8 cellular contexts compared by ENCODE assay signal in genomic region chr5:171907731-171908343, GRCh38.
A peak's percentile ranks its signal among the peaks of the same experiment; 100 is the strongest.
DNase-seq lines count a peak whose midpoint lies in the region; ATAC-seq and TF ChIP-seq lines count a peak whose summit lies in the region.

No MANE protein-coding gene starts in this region.

- H2AFZ ChIP-seq in neural progenitor cell (replicated peaks): no peak overlapping the region

- peaks cover 76% of the 10 kb centered on the region for H3K79me2 ChIP-seq in neural progenitor cell (ENCODE audit: low read depth)

- H3K27ac ChIP-seq in neural progenitor cell: no peak overlapping the region

- POLR2A ChIA-PET in activated CD8-positive, alpha-beta T cell treated with anti-CD3 and anti-CD28 coated beads for 36 hours (lab: Charles Lee): interaction anchor here (1.1 to 2.5 kb wide), 2 partner anchors 97 to 99 kb away, joined by 3 to 19 read pairs; partner anchors contain the start of gene FBXW11

- no peaks in the 10 kb centered on the region for H3K9me3 ChIP-seq in neural progenitor cell (ENCODE audit: low read depth)

- no peaks in the 10 kb centered on the region for H3K27me3 ChIP-seq in neural progenitor cell

- peak; percentile 75 for TF ChIP-seq CTCF in AG09319 (IDR thresholded peaks at IDR 0.05; ENCODE audit: low read depth, low read length)
- TF ChIP-seq CTCF in GM12874 (IDR thresholded peaks at IDR 0.05; ENCODE audit: insufficient read depth, low read depth, low read length): peak; percentile 55; the same call in 1 of the 2 replicates
- peak; percentile 88 for TF ChIP-seq CTCF in activated CD8-positive, alpha-beta T cell treated with anti-CD3 and anti-CD28 coated beads for 36 hours (IDR thresholded peaks at IDR 0.05)
- peak; percentile 81 for TF ChIP-seq CTCF in fibroblast of mammary gland (conservative IDR thresholded peaks at IDR 0.05; ENCODE audit: control insufficient read depth, insufficient read depth, low read depth, low read length)
- TF ChIP-seq CTCF in neural progenitor cell (IDR thresholded peaks at IDR 0.05): peak; percentile 94

- H3K9ac ChIP-seq in neural progenitor cell: no peak overlapping the region

- H3K4me3 Mint-ChIP-seq in activated CD8-positive, alpha-beta T cell treated with anti-CD3 and anti-CD28 coated beads for 36 hours: no peak overlapping the region
- H3K4me3 Mint-ChIP-seq in neural progenitor cell: no peak overlapping the region

- H3K4me3 ChIP-seq in fibroblast of mammary gland (ENCODE audit: control insufficient read depth, low read depth, low read length): no peak overlapping the region
- H3K4me3 ChIP-seq in neural progenitor cell: no peak overlapping the region

- peaks cover 20% of the 10 kb centered on the region for H3K36me3 Mint-ChIP-seq in activated CD8-positive, alpha-beta T cell treated with anti-CD3 and anti-CD28 coated beads for 36 hours (ENCODE audit: low read depth)
- no peaks in the 10 kb centered on the region for H3K36me3 Mint-ChIP-seq in neural progenitor cell

- H3K9me3 Mint-ChIP-seq in activated CD8-positive, alpha-beta T cell treated with anti-CD3 and anti-CD28 coated beads for 36 hours: no peaks in the 10 kb centered on the region
- no peaks in the 10 kb centered on the region for H3K9me3 Mint-ChIP-seq in neural progenitor cell

- peaks cover 13% of the 10 kb centered on the region for H3F3A ChIP-seq in neural progenitor cell (ENCODE audit: low read depth)

- no peaks in the 10 kb centered on the region for H3K27me3 Mint-ChIP-seq in activated CD8-positive, alpha-beta T cell treated with anti-CD3 and anti-CD28 coated beads for 36 hours
- H3K27me3 Mint-ChIP-seq in neural progenitor cell (ENCODE audit: insufficient read depth, low read depth): no peaks in the 10 kb centered on the region

- no peaks in the 10 kb centered on the region for H3K4me1 ChIP-seq in neural progenitor cell

- CTCF ChIA-PET in activated CD8-positive, alpha-beta T cell treated with anti-CD3 and anti-CD28 coated beads for 36 hours (lab: Charles Lee): interaction anchor here (0.7 to 5.2 kb wide), 15 partner anchors 9 to 1163 kb away, joined by 3 to 41 read pairs (median 4); partner anchors contain the start of genes FBXW11 and FGF18

- DNase-seq in AG09319 (ENCODE audit: extremely low read depth, low read depth): peak; percentile 35
- DNase-seq in NCI-H446 (lab: John Stamatoyannopoulos, UW): peak; percentile 20 to 66
- peak; percentile 67 for DNase-seq in activated CD8-positive, alpha-beta T cell treated with anti-CD3 and anti-CD28 coated beads for 36 hours
- peak; percentile 73 for DNase-seq in fibroblast of mammary gland (ENCODE audit: low read depth)
- peak; percentile 76 for DNase-seq in neural progenitor cell (ENCODE audit: low spot score)

- intact Hi-C loops in activated CD8-positive, alpha-beta T cell treated with anti-CD3 and anti-CD28 coated beads for 36 hours (cut with micrococcal nuclease): loop anchor here (2.0 to 5.0 kb wide), 5 partner anchors 49 to 489 kb away; partner anchors contain the start of genes FBXW11, FGF18 and STK10

- H3K27ac Mint-ChIP-seq in activated CD8-positive, alpha-beta T cell treated with anti-CD3 and anti-CD28 coated beads for 36 hours: peak overlapping the region; percentile 79
- no peak overlapping the region for H3K27ac Mint-ChIP-seq in neural progenitor cell

- peak; percentile 64 for ATAC-seq in HG03025 (IDR thresholded peaks at IDR 0.05; ENCODE audit: low FRiP score, unreplicated experiment)
- ATAC-seq in activated CD8-positive, alpha-beta T cell treated with anti-CD3 and anti-CD28 coated beads for 36 hours: peak; percentile 81
- no peak for ATAC-seq in HG02970 (IDR thresholded peaks at IDR 0.05; ENCODE audit: low FRiP score, unreplicated experiment)

- peaks cover 63% of the 10 kb centered on the region for H3K4me1 Mint-ChIP-seq in activated CD8-positive, alpha-beta T cell treated with anti-CD3 and anti-CD28 coated beads for 36 hours (ENCODE audit: low read depth)
- peaks cover 3% of the 10 kb centered on the region for H3K4me1 Mint-ChIP-seq in neural progenitor cell

- H3K4me2 ChIP-seq in neural progenitor cell: no peak overlapping the region

- no peaks in the 10 kb centered on the region for H3K36me3 ChIP-seq in neural progenitor cell

- peaks cover 64% of the 10 kb centered on the region for H4K20me1 ChIP-seq in neural progenitor cell (ENCODE audit: low read depth)
